ENCODE assay signal across 8 cellular contexts in genomic region chrX:134764202-134764785, GRCh38. TPM values are rescaled to one million over a fixed set of nuclear protein-coding genes. Genes with fewer than 3 reads are reported as not detected.
DNase-seq lines count a peak whose midpoint lies in the region; ATAC-seq and TF ChIP-seq lines count a peak whose summit lies in the region.

No MANE protein-coding gene starts in this region.

- ATAC-seq in HG02623 (IDR thresholded peaks at IDR 0.05; ENCODE audit: unreplicated experiment): peak; percentile 73
- no peak for ATAC-seq in omental fat pad (ENCODE audit: low FRiP score)

- no peak for TF ChIP-seq POLR2A in erythroblast (IDR thresholded peaks at IDR 0.05; ENCODE audit: low read length)

- no peak for TF ChIP-seq CTCF in omental fat pad (IDR thresholded peaks at IDR 0.05)

- DNase-seq in GF-D8 (lab: John Stamatoyannopoulos, UW): peak; percentile 55
- peak; percentile 4 for DNase-seq in NCI-H82 treated with DMSO at 0.1 percent for 48 hours (lab: John Stamatoyannopoulos, UW; ENCODE audit: unreplicated experiment)
- peak; percentile 56 to 65 for DNase-seq in erythroblast (lab: John Stamatoyannopoulos, UW)
- no peak for DNase-seq in activated CD4-positive, alpha-beta T cell treated with anti-CD3 and anti-CD28 coated beads for 1 hour
- DNase-seq in medulla oblongata (ENCODE audit: extremely low spot score): no peak
- DNase-seq in omental fat pad (ENCODE audit: low spot score): no peak
- DNase-seq in foreskin melanocyte: no peak

RNA-seq across cellular contexts. Expression of gene PABIR2, which starts 32.7 kb away (rescaled TPM):
- total RNA-seq in omental fat pad: 10 to 100 TPM; 11.6 to 19.7 (median 15.3) TPM

Comparison
In these comparisons a context has a peak if more than half of its experiments do, and no peak if none do; other contexts are left out.
1. DNase-seq: peak in GF-D8 (single experiment), NCI-H82 treated with DMSO at 0.1 percent for 48 hours (single experiment) and erythroblast (2 of 2); none in activated CD4-positive, alpha-beta T cell treated with anti-CD3 and anti-CD28 coated beads for 1 hour (single experiment), medulla oblongata (single experiment), omental fat pad (single experiment) and foreskin melanocyte (single experiment).